8 cellular contexts compared by ENCODE assay signal in genomic region chr17:7582401-7583252, GRCh38. TPM values are rescaled to one million over a fixed set of nuclear protein-coding genes. Genes with fewer than 3 reads are reported as not detected.
DNase-seq lines count a peak whose midpoint lies in the region; ATAC-seq and TF ChIP-seq lines count a peak whose summit lies in the region.

No MANE protein-coding gene starts in this region.

- H3K9me3 ChIP-seq in SK-N-MC (ENCODE audit: low read depth, low read length), result no peaks in the 10 kb centered on the region

- TF ChIP-seq CTCF in GM12865 (IDR thresholded peaks at IDR 0.05; ENCODE audit: insufficient read depth, low read depth, low read length, missing control alignments) (no peak), fibroblast of pulmonary artery (IDR thresholded peaks at IDR 0.05; ENCODE audit: low read length, missing control alignments) (no peak)

- peaks cover 21% of the 10 kb centered on the region for H3K36me3 ChIP-seq in SK-N-MC (ENCODE audit: insufficient read depth, low read length)

- DNase-seq in GM12865 (ENCODE audit: low read depth), result no peak
- no peak for DNase-seq in SK-N-MC (ENCODE audit: low read depth, low spot score)
- DNase-seq in fibroblast of pulmonary artery (ENCODE audit: low read depth), result no peak
- DNase-seq in sciatic nerve (ENCODE audit: low spot score), result peak; percentile 80
- no peak for DNase-seq in NCI-H2029 (lab: John Stamatoyannopoulos, UW)
- no peak for DNase-seq in LoVo (ENCODE audit: low spot score)

- peak overlapping the region; percentile 99 for H3K9ac ChIP-seq in SK-N-MC (ENCODE audit: insufficient read length)

- ATAC-seq in sciatic nerve, result no peak
- ATAC-seq in GM19397 (IDR thresholded peaks at IDR 0.05; ENCODE audit: unreplicated experiment), result no peak
- no peak for ATAC-seq in HG03521 (IDR thresholded peaks at IDR 0.05; ENCODE audit: unreplicated experiment)

- peak overlapping the region; percentile 99 for H3K27ac ChIP-seq in SK-N-MC

- intact Hi-C loops in sciatic nerve (cut with DNase I), result no loop called here

- H3K4me3 ChIP-seq in GM12865 (ENCODE audit: low read depth, low read length) (peak overlapping the region; percentile 91), SK-N-MC (peak overlapping the region; percentile 95), fibroblast of pulmonary artery (replicated peaks; ENCODE audit: low read depth, low read length) (peak overlapping the region; percentile 94)

RNA-seq across cellular contexts. Expression of gene MPDU1, which starts 1.0 kb away (rescaled TPM):
- total RNA-seq in sciatic nerve, result 21.4 TPM

RNA-seq across cellular contexts. Expression of gene CD68, which starts 3.2 kb away (rescaled TPM):
- 83.0 TPM for total RNA-seq in sciatic nerve

RNA-seq across cellular contexts. Expression of gene SOX15, which starts 7.3 kb away (rescaled TPM):
- total RNA-seq in sciatic nerve, result 5.1 TPM

RNA-seq across cellular contexts. Expression of gene SENP3, which starts 20.9 kb away (rescaled TPM):
- total RNA-seq in sciatic nerve, result 39.8 TPM

RNA-seq across cellular contexts. Expression of gene TNFSF13, which starts 24.1 kb away (rescaled TPM):
- total RNA-seq in sciatic nerve, result 32.7 TPM
